ENCODE assay signal across 31 cellular contexts in genomic region chr10:124546957-124547650, GRCh38.
DNase-seq lines count a peak whose midpoint lies in the region; TF ChIP-seq lines count a peak whose summit lies in the region.
"Had no signal": no experiment of that assay in that cellular context is flagged by ENCODE, and none has a peak within 500 bp of the region (broad histone marks: within the 10 kb centered on the region; RNA-seq: fewer than 3 reads in every experiment).

No MANE protein-coding gene starts in this region.

- H3K27ac Mint-ChIP-seq in dendritic cell treated with granulocyte-macrophage colony-stimulating factor and Interleukin-4, amounts not matched to agents 40 ng/mL and 50 ng/mL, for 4 days: peak overlapping the region; percentile 23
- H3K27ac Mint-ChIP-seq in progenitor cell of endocrine pancreas: peak overlapping the region; percentile 39
- H3K27ac Mint-ChIP-seq: activated CD4-positive, alpha-beta T cell treated with anti-CD3 and anti-CD28 coated beads, Interleukin-2, amount 10 ng/mL, durations not matched to agents 24 days and 14 days; activated naive CD8-positive, alpha-beta T cell; HFFc6; natural killer cell had no signal

- no peaks in the 10 kb centered on the region for H3F3A ChIP-seq in OCI-LY1 (ENCODE audit: insufficient read depth, low read length)

- peak overlapping the region; percentile 96 for H3K4me2 ChIP-seq in BLaER1
- peak overlapping the region; percentile 67 for H3K4me2 ChIP-seq in OCI-LY1 (ENCODE audit: low read length)

- H3K9me3 Mint-ChIP-seq in dendritic cell treated with granulocyte-macrophage colony-stimulating factor and Interleukin-4, amounts not matched to agents 40 ng/mL and 50 ng/mL, for 4 days: no peaks in the 10 kb centered on the region
- H3K9me3 Mint-ChIP-seq in progenitor cell of endocrine pancreas (ENCODE audit: low read depth): no peaks in the 10 kb centered on the region
- H3K9me3 Mint-ChIP-seq: activated CD4-positive, alpha-beta T cell treated with anti-CD3 and anti-CD28 coated beads, Interleukin-2, amount 10 ng/mL, durations not matched to agents 24 days and 14 days; CD8-positive, alpha-beta memory T cell; HFFc6; natural killer cell had no signal

- no peak overlapping the region for H3K4me3 Mint-ChIP-seq in dendritic cell treated with granulocyte-macrophage colony-stimulating factor and Interleukin-4, amounts not matched to agents 40 ng/mL and 50 ng/mL, for 4 days
- no peak overlapping the region for H3K4me3 Mint-ChIP-seq in progenitor cell of endocrine pancreas (ENCODE audit: low read depth)
- H3K4me3 Mint-ChIP-seq: activated CD4-positive, alpha-beta T cell treated with anti-CD3 and anti-CD28 coated beads, Interleukin-2, amount 10 ng/mL, durations not matched to agents 24 days and 14 days; activated naive CD8-positive, alpha-beta T cell; HFFc6; natural killer cell had no signal

- H3K9me3 ChIP-seq in BLaER1 (no peaks in the 10 kb centered on the region), OCI-LY1 (ENCODE audit: low read length) (no peaks in the 10 kb centered on the region), left ventricle myocardium inferior (replicated peaks) (no peaks in the 10 kb centered on the region)
- H3K9me3 ChIP-seq: left lung, Peyer's patch, testis had no signal

- H3K79me2 ChIP-seq in OCI-LY1 (ENCODE audit: insufficient read depth, low read length): no peaks in the 10 kb centered on the region

- H3K9ac ChIP-seq in BLaER1 (no peak overlapping the region), OCI-LY1 (ENCODE audit: low read length) (peak overlapping the region; percentile 71)

- H3K27ac ChIP-seq in BLaER1: 0 out of 2 replicates have a peak overlapping the region, but pooled peaks have one; percentile 7
- H3K27ac ChIP-seq in OCI-LY1 (ENCODE audit: low read depth, low read length, poor library complexity, severe bottlenecking): peak overlapping the region; percentile 89
- H3K27ac ChIP-seq in left ventricle myocardium inferior (replicated peaks): no peak overlapping the region
- H3K27ac ChIP-seq: coronary artery, left lung, testis had no signal

- H3K9me2 ChIP-seq in OCI-LY1 (ENCODE audit: low read depth, low read length): no peaks in the 10 kb centered on the region

- DNase-seq in progenitor cell of endocrine pancreas (ENCODE audit: low spot score, unreplicated experiment) (no peak), left ventricle myocardium inferior (no peak), NCI-H226 (no peak), NCI-H526 treated with DMSO at 0.1 percent for 48 hours (lab: John Stamatoyannopoulos, UW) (no peak)
- no peak for DNase-seq in activated naive CD4-positive, alpha-beta T cell treated with Interleukin-2 at 50 U/mL for 16 hours
- DNase-seq: activated CD4-positive, alpha-beta T cell treated with anti-CD3 and anti-CD28 coated beads, Interleukin-2, amount 10 ng/mL, durations not matched to agents 24 days and 14 days; activated CD8-positive, alpha-beta memory T cell treated with anti-CD3 and anti-CD28 coated beads for 24 hours; activated effector memory CD4-positive, alpha-beta T cell treated with Interleukin-2 at 50 U/mL for 16 hours; activated T-cell treated with anti-CD3 and anti-CD28 coated beads for 4 hours; anterior cingulate cortex; CD8-positive, alpha-beta memory T cell; effector memory CD4-positive, alpha-beta T cell; GOT3; HFFc6; islet precursor cell; KBM-7; natural killer cell; NCI-H1436; NCI-H2081; NCI-H526; NK-92 treated with Interleukin-12 subunit alpha and Interleukin-12 subunit beta, amount 100 ng/mL, for 24 hours; occipital lobe; Peyer's patch; SHP77 treated with DMSO at 0.1 percent for 48 hours; testis had no signal

- intact Hi-C loops in dendritic cell treated with granulocyte-macrophage colony-stimulating factor and Interleukin-4, amounts not matched to agents 40 ng/mL and 50 ng/mL, for 4 days (cut with micrococcal nuclease): no loop called here
- intact Hi-C loops in left ventricle myocardium inferior (cut with micrococcal nuclease): no loop called here

- H3K4me1 ChIP-seq in BLaER1: peaks cover 99% of the 10 kb centered on the region
- H3K4me1 ChIP-seq in OCI-LY1 (ENCODE audit: insufficient read depth, low read length, severe bottlenecking): peaks cover 91% of the 10 kb centered on the region
- peaks cover 12% of the 10 kb centered on the region for H3K4me1 ChIP-seq in left ventricle myocardium inferior

- H3K36me3 ChIP-seq in BLaER1: no peaks in the 10 kb centered on the region
- no peaks in the 10 kb centered on the region for H3K36me3 ChIP-seq in OCI-LY1 (ENCODE audit: insufficient read depth, low read length)
- H3K36me3 ChIP-seq in left ventricle myocardium inferior: no peaks in the 10 kb centered on the region
- H3K36me3 ChIP-seq: left lung, Peyer's patch had no signal

- H3K4me3 ChIP-seq in BLaER1 (no peak overlapping the region), OCI-LY1 (ENCODE audit: low read depth, low read length, poor library complexity, severe bottlenecking) (peak overlapping the region; percentile 57), left ventricle myocardium inferior (no peak overlapping the region)
- H3K4me3 ChIP-seq: coronary artery, left lung, Peyer's patch, testis had no signal

- no peaks in the 10 kb centered on the region for H3K36me3 Mint-ChIP-seq in dendritic cell treated with granulocyte-macrophage colony-stimulating factor and Interleukin-4, amounts not matched to agents 40 ng/mL and 50 ng/mL, for 4 days (ENCODE audit: low read depth)
- no peaks in the 10 kb centered on the region for H3K36me3 Mint-ChIP-seq in progenitor cell of endocrine pancreas (ENCODE audit: insufficient read depth)
- H3K36me3 Mint-ChIP-seq: activated naive CD8-positive, alpha-beta T cell; CD8-positive, alpha-beta memory T cell; natural killer cell had no signal

- H2AFZ ChIP-seq in OCI-LY1 (ENCODE audit: low read length): no peak overlapping the region

- peaks cover 2% of the 10 kb centered on the region for H3K27me3 Mint-ChIP-seq in dendritic cell treated with granulocyte-macrophage colony-stimulating factor and Interleukin-4, amounts not matched to agents 40 ng/mL and 50 ng/mL, for 4 days
- H3K27me3 Mint-ChIP-seq in progenitor cell of endocrine pancreas: no peaks in the 10 kb centered on the region
- H3K27me3 Mint-ChIP-seq: activated naive CD8-positive, alpha-beta T cell; CD8-positive, alpha-beta memory T cell had no signal

- TF ChIP-seq CTCF in OCI-LY1 (IDR thresholded peaks at IDR 0.05; ENCODE audit: low read length): no peak
- TF ChIP-seq CTCF in progenitor cell of endocrine pancreas (IDR thresholded peaks at IDR 0.05; ENCODE audit: unreplicated experiment): no peak
- TF ChIP-seq CTCF in left ventricle myocardium inferior (IDR thresholded peaks at IDR 0.05; ENCODE audit: borderline replicate concordance): no peak

- no peaks in the 10 kb centered on the region; the same call in 1 of the 2 replicates for H4K20me1 ChIP-seq in BLaER1
- H4K20me1 ChIP-seq in OCI-LY1 (ENCODE audit: insufficient read depth, low read length): no peaks in the 10 kb centered on the region

- H3K4me1 Mint-ChIP-seq in dendritic cell treated with granulocyte-macrophage colony-stimulating factor and Interleukin-4, amounts not matched to agents 40 ng/mL and 50 ng/mL, for 4 days (ENCODE audit: low read depth): peaks cover 40% of the 10 kb centered on the region
- H3K4me1 Mint-ChIP-seq in progenitor cell of endocrine pancreas (ENCODE audit: low read depth): peaks cover 1% of the 10 kb centered on the region

- H3K27me3 ChIP-seq in BLaER1: no peaks in the 10 kb centered on the region; the same call in 1 of the 2 replicates
- H3K27me3 ChIP-seq in OCI-LY1 (ENCODE audit: insufficient read depth, low read length): no peaks in the 10 kb centered on the region
- no peaks in the 10 kb centered on the region for H3K27me3 ChIP-seq in left ventricle myocardium inferior (ENCODE audit: low read depth)
- H3K27me3 ChIP-seq: left lung, Peyer's patch, testis had no signal
